ENCODE assay signal across 7 cellular contexts in genomic region chrX:126190888-126191287, GRCh38. TPM values are rescaled to one million over a fixed set of nuclear protein-coding genes. Genes with fewer than 3 reads are reported as not detected.
"Had no signal": no experiment of that assay in that cellular context is flagged by ENCODE, and none has a peak within 500 bp of the region (broad histone marks: within the 10 kb centered on the region; RNA-seq: fewer than 3 reads in every experiment).

No MANE protein-coding gene starts in this region.

RNA-seq across cellular contexts. Expression of gene DCAF12L2, which starts 24.8 kb away (rescaled TPM):
- total RNA-seq: dermis microvascular lymphatic vessel endothelial cell, endothelial cell of umbilical vein, esophagus mucosa, fibroblast of lung, foreskin keratinocyte, gastrocnemius medialis, glomerular endothelial cell had no signal
